In the genomic region with DNA sequence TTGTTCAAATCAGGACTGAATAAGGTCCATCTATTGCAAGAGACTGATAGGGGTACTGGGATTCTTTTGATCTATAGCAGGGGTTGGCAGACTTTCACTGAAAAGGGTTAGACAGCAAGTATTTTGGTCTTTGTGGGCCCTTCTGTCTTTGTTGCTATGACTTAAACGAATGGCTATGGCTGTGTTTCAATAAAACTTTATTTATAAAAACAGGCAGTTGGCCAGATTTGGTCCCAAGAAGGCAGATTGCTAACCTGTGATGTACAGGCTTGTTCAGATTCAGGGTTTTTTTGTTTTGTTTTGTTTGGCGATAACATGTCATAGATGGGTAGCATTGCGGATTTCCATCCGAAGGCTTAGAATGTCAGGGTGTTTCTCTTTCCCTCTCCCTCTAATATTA, we compare ENCODE assay signal across 26 cellular contexts.
"Had no signal": no experiment of that assay in that cellular context is flagged by ENCODE, and none has a peak within 500 bp of the region (broad histone marks: within the 10 kb centered on the region; RNA-seq: fewer than 3 reads in every experiment).

No MANE protein-coding gene starts in this region.

- H3K4me3 ChIP-seq: ovary, psoas muscle, right lobe of liver, sigmoid colon, suprapubic skin, testis, tibial artery, transverse colon, upper lobe of right lung, uterus had no signal

- FAIRE-seq: small intestine had no signal

- ATAC-seq: naive thymus-derived CD8-positive, alpha-beta T cell; natural killer cell treated with Interleukin-12 subunit alpha and Interleukin-12 subunit beta and Interleukin-15 and Interleukin-18, amount 100 ng/mL, for 72 hours; psoas muscle; right cardiac atrium; right lobe of liver; stimulated activated effector memory CD8-positive, alpha-beta T cell treated with anti-CD3 and anti-CD28 coated beads, Interleukin-12 subunit alpha, Interleukin-12 subunit beta, amount 100 ng/mL, for 72 hours; stimulated activated naive B cell treated with anti-CD40 and anti-IgM and Interleukin-4, amounts not matched to agents 10 μg/mL and 1 μg/mL and 100 μg/mL, for 72 hours; upper lobe of right lung had no signal

- H3K4me1 ChIP-seq: parathyroid adenoma, psoas muscle, right lobe of liver, testis, upper lobe of right lung had no signal

- H3K79me2 ChIP-seq: parathyroid adenoma had no signal

- H3K9me3 ChIP-seq: ovary, psoas muscle, right lobe of liver, sigmoid colon, suprapubic skin, testis, tibial artery, transverse colon, upper lobe of right lung, uterus had no signal

- H3K27me3 ChIP-seq: ovary, right lobe of liver, sigmoid colon, suprapubic skin, testis, transverse colon, upper lobe of right lung, uterus had no signal

- H3K9ac ChIP-seq: parathyroid adenoma had no signal

- H2AFZ ChIP-seq: parathyroid adenoma had no signal

- H3K36me3 ChIP-seq: ovary, right lobe of liver, sigmoid colon, suprapubic skin, tibial artery, transverse colon, upper lobe of right lung, uterus had no signal

- H3K27ac ChIP-seq: ovary, parathyroid adenoma, right lobe of liver, testis, tibial artery, upper lobe of right lung had no signal

- DNase-seq: naive thymus-derived CD8-positive, alpha-beta T cell; nephron progenitor cell; occipital lobe; ovary; posterior cingulate gyrus; psoas muscle; right cardiac atrium; right lobe of liver; sigmoid colon; small intestine; stimulated activated CD4-positive, alpha-beta T cell treated with anti-CD3 and anti-CD28 coated beads, Interleukin-15, amount 100 ng/mL, for 24 hours; stimulated activated CD4-positive, alpha-beta T cell treated with anti-CD3 and anti-CD28 coated beads, Interleukin-2, amount 100 ng/mL, for 24 hours; stimulated activated CD4-positive, alpha-beta T cell treated with anti-CD3 and anti-CD28 coated beads, Interleukin-2, amount 100 ng/mL, for 48 hours; stimulated activated CD4-positive, alpha-beta T cell treated with anti-CD3 and anti-CD28 coated beads, Interleukin-4, amount 100 ng/mL, for 24 hours; stimulated activated naive B cell treated with anti-CD40 and anti-IgM and Interleukin-4, amounts not matched to agents 10 μg/mL and 1 μg/mL and 100 μg/mL, for 72 hours; stimulated activated naive CD4-positive, alpha-beta T cell treated with Interleukin-2 at 50 U/mL for 16 hours; substantia nigra; testis; tibial artery; transverse colon; upper lobe of right lung; uterus had no signal
